Comparison of ENCODE assay signal across 8 cellular contexts in genomic region chr4:122826000-122826595, GRCh38. TPM values are rescaled to one million over a fixed set of nuclear protein-coding genes. Genes with fewer than 3 reads are reported as not detected.
DNase-seq lines count a peak whose midpoint lies in the region; TF ChIP-seq lines count a peak whose summit lies in the region.

No MANE protein-coding gene starts in this region.

- H3K27me3 ChIP-seq in duodenal mucosa (ENCODE audit: control insufficient read depth in 1 of 2, insufficient read depth in 2 of 2, low read length in 2 of 2), result peaks cover 26 to 39% of the 10 kb centered on the region in 2 donors

- TF ChIP-seq CTCF in AG09309 (IDR thresholded peaks at IDR 0.05; ENCODE audit: control insufficient read depth, insufficient read depth, low read depth, low read length, missing control alignments), result no peak
- TF ChIP-seq CTCF in nephron progenitor cell (IDR thresholded peaks at IDR 0.05), result no peak

- peak overlapping the region; percentile 81 for H3K4me3 Mint-ChIP-seq in nephron progenitor cell

- H3K4me1 ChIP-seq in duodenal mucosa (ENCODE audit: control insufficient read depth in 1 of 2, insufficient read depth in 2 of 2, low read length in 2 of 2), result peaks cover 0 to 7% of the 10 kb centered on the region in 2 donors

- DNase-seq in AG09309 (ENCODE audit: low read depth) (no peak), M059J (ENCODE audit: low read depth) (peak; percentile 18), nephron progenitor cell (no peak), HEK293T (ENCODE audit: extremely low spot score) (no peak), NCI-H187 treated with DMSO at 0.1 percent for 48 hours (lab: John Stamatoyannopoulos, UW) (no peak), NOMO-1 treated with dmso at 0.1 percent for 144 hours (lab: John Stamatoyannopoulos, UW; ENCODE audit: unreplicated experiment) (no peak)
- DNase-seq in effector CD8-positive, alpha-beta T cell (lab: John Stamatoyannopoulos, UW), result no peak

- CTCF ChIA-PET in HEK293T (lab: Yijun Ruan, JAX), result no interaction called here

- POLR2A ChIA-PET in HEK293T (lab: Yijun Ruan, JAX), result no interaction called here

- H3K4me3 ChIP-seq in AG09309 (ENCODE audit: control insufficient read depth, low read depth, low read length) (peak overlapping the region; percentile 93), duodenal mucosa (ENCODE audit: low read depth in 1 of 2, low read length in 2 of 2) (peak overlapping the region; percentile 28 to 37)

- no peaks in the 10 kb centered on the region for H3K9me3 ChIP-seq in duodenal mucosa (ENCODE audit: control insufficient read depth in 1 of 2, low read length in 2 of 2)

- no peaks in the 10 kb centered on the region for H3K9me3 Mint-ChIP-seq in nephron progenitor cell

- no peak overlapping the region for H3K27ac Mint-ChIP-seq in nephron progenitor cell

- H3K9ac ChIP-seq in duodenal mucosa (ENCODE audit: low read depth in 1 of 2, low read length in 2 of 2), result no peak overlapping the region

- H3K36me3 Mint-ChIP-seq in nephron progenitor cell (ENCODE audit: low read depth), result peaks cover 11% of the 10 kb centered on the region

- H3K4me1 Mint-ChIP-seq in nephron progenitor cell, result peaks cover 33% of the 10 kb centered on the region

- H3K27me3 Mint-ChIP-seq in nephron progenitor cell (ENCODE audit: low read depth, poor library complexity), result peaks cover 28% of the 10 kb centered on the region

- H3K27ac ChIP-seq in duodenal mucosa (ENCODE audit: low read depth, low read length), result no peak overlapping the region

- H3K36me3 ChIP-seq in duodenal mucosa (ENCODE audit: control insufficient read depth in 1 of 2, insufficient read depth in 2 of 2, low read length in 2 of 2), result no peaks in the 10 kb centered on the region

TF ChIP-seq in HEK293T, 16 proteins besides CTCF, POLR2A, EP300 and RAD21:
- no peak for TF ChIP-seq BHLHE40 (IDR thresholded peaks at IDR 0.05; ENCODE audit: borderline replicate concordance)
- no peak for TF ChIP-seq NFRKB (IDR thresholded peaks at IDR 0.05)
- TF ChIP-seq ARNT (IDR thresholded peaks at IDR 0.05), result no peak
- TF ChIP-seq PKNOX1 (IDR thresholded peaks at IDR 0.05), result no peak
- TF ChIP-seq SP1 (IDR thresholded peaks at IDR 0.05), result no peak
- TF ChIP-seq ZNF384 (IDR thresholded peaks at IDR 0.05), result no peak
- TF ChIP-seq L3MBTL2 (conservative IDR thresholded peaks at IDR 0.05), result no peak
- no peak for TF ChIP-seq HDGF (IDR thresholded peaks at IDR 0.05; ENCODE audit: borderline replicate concordance)
- no peak for TF ChIP-seq FOXA1 (IDR thresholded peaks at IDR 0.05)
- TF ChIP-seq FOXM1 (IDR thresholded peaks at IDR 0.05; ENCODE audit: borderline replicate concordance), result no peak
- TF ChIP-seq CTBP1 (IDR thresholded peaks at IDR 0.05; ENCODE audit: borderline replicate concordance), result no peak
- TF ChIP-seq TARDBP (IDR thresholded peaks at IDR 0.05), result no peak
- no peak for TF ChIP-seq SUZ12 (IDR thresholded peaks at IDR 0.05)

RNA-seq across cellular contexts. Expression of gene FGF2, which starts 0.5 kb away (rescaled TPM):
- 20.7 and 25.5 TPM in 2 replicates for total RNA-seq in M059J (2014; rRNA removed; shearing (Covaris generic))
